In the genomic region with DNA sequence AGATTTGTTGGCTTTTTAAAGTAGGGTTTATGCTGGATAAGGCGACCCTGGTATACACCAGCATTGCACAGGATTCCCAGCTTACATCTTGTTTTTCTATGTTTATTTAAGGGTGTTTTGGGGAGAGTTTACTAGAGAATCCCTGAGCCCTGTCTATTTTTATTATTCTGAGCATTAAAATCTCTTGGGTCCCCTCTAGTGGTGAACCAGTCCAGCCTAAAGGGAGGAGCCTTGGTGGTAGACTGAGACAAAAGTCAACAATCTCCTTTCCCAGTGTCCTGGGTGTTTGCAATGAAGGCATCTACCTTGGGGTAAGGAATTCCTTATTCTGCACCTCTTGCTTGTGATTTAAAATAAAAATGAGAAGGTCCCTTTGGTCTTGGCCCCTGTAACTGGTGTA, we compare ENCODE assay signal across 1 cellular context.
TF ChIP-seq lines count a peak whose summit lies in the region.

No MANE protein-coding gene starts in this region.

TF ChIP-seq in WTC11, 78 proteins besides CTCF, POLR2A, EP300 and RAD21 (continued from another document):
- TF ChIP-seq, protein P1, sequence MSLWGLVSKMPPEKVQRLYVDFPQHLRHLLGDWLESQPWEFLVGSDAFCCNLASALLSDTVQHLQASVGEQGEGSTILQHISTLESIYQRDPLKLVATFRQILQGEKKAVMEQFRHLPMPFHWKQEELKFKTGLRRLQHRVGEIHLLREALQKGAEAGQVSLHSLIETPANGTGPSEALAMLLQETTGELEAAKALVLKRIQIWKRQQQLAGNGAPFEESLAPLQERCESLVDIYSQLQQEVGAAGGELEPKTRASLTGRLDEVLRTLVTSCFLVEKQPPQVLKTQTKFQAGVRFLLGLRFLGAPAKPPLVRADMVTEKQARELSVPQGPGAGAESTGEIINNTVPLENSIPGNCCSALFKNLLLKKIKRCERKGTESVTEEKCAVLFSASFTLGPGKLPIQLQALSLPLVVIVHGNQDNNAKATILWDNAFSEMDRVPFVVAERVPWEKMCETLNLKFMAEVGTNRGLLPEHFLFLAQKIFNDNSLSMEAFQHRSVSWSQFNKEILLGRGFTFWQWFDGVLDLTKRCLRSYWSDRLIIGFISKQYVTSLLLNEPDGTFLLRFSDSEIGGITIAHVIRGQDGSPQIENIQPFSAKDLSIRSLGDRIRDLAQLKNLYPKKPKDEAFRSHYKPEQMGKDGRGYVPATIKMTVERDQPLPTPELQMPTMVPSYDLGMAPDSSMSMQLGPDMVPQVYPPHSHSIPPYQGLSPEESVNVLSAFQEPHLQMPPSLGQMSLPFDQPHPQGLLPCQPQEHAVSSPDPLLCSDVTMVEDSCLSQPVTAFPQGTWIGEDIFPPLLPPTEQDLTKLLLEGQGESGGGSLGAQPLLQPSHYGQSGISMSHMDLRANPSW (CRISPR knock-in tag; conservative IDR thresholded peaks at IDR 0.05; ENCODE audit: low read depth): no peak
- TF ChIP-seq, protein P2, sequence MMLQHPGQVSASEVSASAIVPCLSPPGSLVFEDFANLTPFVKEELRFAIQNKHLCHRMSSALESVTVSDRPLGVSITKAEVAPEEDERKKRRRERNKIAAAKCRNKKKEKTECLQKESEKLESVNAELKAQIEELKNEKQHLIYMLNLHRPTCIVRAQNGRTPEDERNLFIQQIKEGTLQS (CRISPR knock-in tag; conservative IDR thresholded peaks at IDR 0.05): no peak
- TF ChIP-seq, protein P3, sequence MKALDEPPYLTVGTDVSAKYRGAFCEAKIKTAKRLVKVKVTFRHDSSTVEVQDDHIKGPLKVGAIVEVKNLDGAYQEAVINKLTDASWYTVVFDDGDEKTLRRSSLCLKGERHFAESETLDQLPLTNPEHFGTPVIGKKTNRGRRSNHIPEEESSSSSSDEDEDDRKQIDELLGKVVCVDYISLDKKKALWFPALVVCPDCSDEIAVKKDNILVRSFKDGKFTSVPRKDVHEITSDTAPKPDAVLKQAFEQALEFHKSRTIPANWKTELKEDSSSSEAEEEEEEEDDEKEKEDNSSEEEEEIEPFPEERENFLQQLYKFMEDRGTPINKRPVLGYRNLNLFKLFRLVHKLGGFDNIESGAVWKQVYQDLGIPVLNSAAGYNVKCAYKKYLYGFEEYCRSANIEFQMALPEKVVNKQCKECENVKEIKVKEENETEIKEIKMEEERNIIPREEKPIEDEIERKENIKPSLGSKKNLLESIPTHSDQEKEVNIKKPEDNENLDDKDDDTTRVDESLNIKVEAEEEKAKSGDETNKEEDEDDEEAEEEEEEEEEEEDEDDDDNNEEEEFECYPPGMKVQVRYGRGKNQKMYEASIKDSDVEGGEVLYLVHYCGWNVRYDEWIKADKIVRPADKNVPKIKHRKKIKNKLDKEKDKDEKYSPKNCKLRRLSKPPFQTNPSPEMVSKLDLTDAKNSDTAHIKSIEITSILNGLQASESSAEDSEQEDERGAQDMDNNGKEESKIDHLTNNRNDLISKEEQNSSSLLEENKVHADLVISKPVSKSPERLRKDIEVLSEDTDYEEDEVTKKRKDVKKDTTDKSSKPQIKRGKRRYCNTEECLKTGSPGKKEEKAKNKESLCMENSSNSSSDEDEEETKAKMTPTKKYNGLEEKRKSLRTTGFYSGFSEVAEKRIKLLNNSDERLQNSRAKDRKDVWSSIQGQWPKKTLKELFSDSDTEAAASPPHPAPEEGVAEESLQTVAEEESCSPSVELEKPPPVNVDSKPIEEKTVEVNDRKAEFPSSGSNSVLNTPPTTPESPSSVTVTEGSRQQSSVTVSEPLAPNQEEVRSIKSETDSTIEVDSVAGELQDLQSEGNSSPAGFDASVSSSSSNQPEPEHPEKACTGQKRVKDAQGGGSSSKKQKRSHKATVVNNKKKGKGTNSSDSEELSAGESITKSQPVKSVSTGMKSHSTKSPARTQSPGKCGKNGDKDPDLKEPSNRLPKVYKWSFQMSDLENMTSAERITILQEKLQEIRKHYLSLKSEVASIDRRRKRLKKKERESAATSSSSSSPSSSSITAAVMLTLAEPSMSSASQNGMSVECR (CRISPR knock-in tag; IDR thresholded peaks at IDR 0.05; ENCODE audit: borderline replicate concordance): no peak
- TF ChIP-seq, protein P4, sequence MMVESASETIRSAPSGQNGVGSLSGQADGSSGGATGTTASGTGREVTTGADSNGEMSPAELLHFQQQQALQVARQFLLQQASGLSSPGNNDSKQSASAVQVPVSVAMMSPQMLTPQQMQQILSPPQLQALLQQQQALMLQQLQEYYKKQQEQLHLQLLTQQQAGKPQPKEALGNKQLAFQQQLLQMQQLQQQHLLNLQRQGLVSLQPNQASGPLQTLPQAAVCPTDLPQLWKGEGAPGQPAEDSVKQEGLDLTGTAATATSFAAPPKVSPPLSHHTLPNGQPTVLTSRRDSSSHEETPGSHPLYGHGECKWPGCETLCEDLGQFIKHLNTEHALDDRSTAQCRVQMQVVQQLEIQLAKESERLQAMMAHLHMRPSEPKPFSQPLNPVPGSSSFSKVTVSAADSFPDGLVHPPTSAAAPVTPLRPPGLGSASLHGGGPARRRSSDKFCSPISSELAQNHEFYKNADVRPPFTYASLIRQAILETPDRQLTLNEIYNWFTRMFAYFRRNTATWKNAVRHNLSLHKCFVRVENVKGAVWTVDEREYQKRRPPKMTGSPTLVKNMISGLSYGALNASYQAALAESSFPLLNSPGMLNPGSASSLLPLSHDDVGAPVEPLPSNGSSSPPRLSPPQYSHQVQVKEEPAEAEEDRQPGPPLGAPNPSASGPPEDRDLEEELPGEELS (CRISPR knock-in tag; IDR thresholded peaks at IDR 0.05): no peak
- TF ChIP-seq, protein P5, sequence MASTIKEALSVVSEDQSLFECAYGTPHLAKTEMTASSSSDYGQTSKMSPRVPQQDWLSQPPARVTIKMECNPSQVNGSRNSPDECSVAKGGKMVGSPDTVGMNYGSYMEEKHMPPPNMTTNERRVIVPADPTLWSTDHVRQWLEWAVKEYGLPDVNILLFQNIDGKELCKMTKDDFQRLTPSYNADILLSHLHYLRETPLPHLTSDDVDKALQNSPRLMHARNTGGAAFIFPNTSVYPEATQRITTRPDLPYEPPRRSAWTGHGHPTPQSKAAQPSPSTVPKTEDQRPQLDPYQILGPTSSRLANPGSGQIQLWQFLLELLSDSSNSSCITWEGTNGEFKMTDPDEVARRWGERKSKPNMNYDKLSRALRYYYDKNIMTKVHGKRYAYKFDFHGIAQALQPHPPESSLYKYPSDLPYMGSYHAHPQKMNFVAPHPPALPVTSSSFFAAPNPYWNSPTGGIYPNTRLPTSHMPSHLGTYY (CRISPR knock-in tag; IDR thresholded peaks at IDR 0.05): no peak
- TF ChIP-seq, protein P6, sequence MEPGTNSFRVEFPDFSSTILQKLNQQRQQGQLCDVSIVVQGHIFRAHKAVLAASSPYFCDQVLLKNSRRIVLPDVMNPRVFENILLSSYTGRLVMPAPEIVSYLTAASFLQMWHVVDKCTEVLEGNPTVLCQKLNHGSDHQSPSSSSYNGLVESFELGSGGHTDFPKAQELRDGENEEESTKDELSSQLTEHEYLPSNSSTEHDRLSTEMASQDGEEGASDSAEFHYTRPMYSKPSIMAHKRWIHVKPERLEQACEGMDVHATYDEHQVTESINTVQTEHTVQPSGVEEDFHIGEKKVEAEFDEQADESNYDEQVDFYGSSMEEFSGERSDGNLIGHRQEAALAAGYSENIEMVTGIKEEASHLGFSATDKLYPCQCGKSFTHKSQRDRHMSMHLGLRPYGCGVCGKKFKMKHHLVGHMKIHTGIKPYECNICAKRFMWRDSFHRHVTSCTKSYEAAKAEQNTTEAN (CRISPR knock-in tag; IDR thresholded peaks at IDR 0.05): no peak
- no peak for TF ChIP-seq ESRRA (CRISPR knock-in tag; IDR thresholded peaks at IDR 0.05; ENCODE audit: borderline replicate concordance)
- TF ChIP-seq, protein P7, sequence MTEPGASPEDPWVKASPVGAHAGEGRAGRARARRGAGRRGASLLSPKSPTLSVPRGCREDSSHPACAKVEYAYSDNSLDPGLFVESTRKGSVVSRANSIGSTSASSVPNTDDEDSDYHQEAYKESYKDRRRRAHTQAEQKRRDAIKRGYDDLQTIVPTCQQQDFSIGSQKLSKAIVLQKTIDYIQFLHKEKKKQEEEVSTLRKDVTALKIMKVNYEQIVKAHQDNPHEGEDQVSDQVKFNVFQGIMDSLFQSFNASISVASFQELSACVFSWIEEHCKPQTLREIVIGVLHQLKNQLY (CRISPR knock-in tag; IDR thresholded peaks at IDR 0.05): no peak
